ENCODE assay signal across 31 cellular contexts in genomic region chr9:37549527-37549926, GRCh38. TPM values are rescaled to one million over a fixed set of nuclear protein-coding genes. Genes with fewer than 3 reads are reported as not detected.
DNase-seq lines count a peak whose midpoint lies in the region; ATAC-seq, FAIRE-seq and TF ChIP-seq lines count a peak whose summit lies in the region.
"Had no signal": no experiment of that assay in that cellular context is flagged by ENCODE, and none has a peak within 500 bp of the region (broad histone marks: within the 10 kb centered on the region; RNA-seq: fewer than 3 reads in every experiment).

No MANE protein-coding gene starts in this region.

- POLR2A ChIA-PET in HepG2 (lab: Yijun Ruan, JAX): interaction anchor here (0.7 kb wide), 1 partner anchor 8 kb away, joined by 3 read pairs; no protein-coding TSS in a partner anchor

- H3K27me3 ChIP-seq in HepG2 (ENCODE audit: control insufficient read depth in 1 of 2, insufficient read depth in 2 of 2, low read length in 2 of 2): no peaks in the 10 kb centered on the region
- no peaks in the 10 kb centered on the region for H3K27me3 ChIP-seq in right lobe of liver
- no peaks in the 10 kb centered on the region for H3K27me3 ChIP-seq in smooth muscle cell (ENCODE audit: low read depth)
- H3K27me3 ChIP-seq: brain microvascular endothelial cell, heart right ventricle, MG63, pancreas, testis, uterus had no signal

- no peak overlapping the region for H3K27ac ChIP-seq in HepG2 (ENCODE audit: extremely low read length, insufficient read depth, low read length)
- H3K27ac ChIP-seq in right lobe of liver: no peak overlapping the region
- no peak overlapping the region for H3K27ac ChIP-seq in smooth muscle cell (ENCODE audit: low read depth)
- H3K27ac ChIP-seq: brain microvascular endothelial cell, heart right ventricle, pancreas, testis, uterus had no signal

- H3K4me1 ChIP-seq in HepG2 (ENCODE audit: insufficient read depth, low read length): no peaks in the 10 kb centered on the region
- H3K4me1 ChIP-seq in right lobe of liver: no peaks in the 10 kb centered on the region
- H3K4me1 ChIP-seq in smooth muscle cell (ENCODE audit: low read depth): no peaks in the 10 kb centered on the region
- H3K4me1 ChIP-seq: heart right ventricle, pancreas, testis, uterus had no signal

- H3K9ac ChIP-seq in HepG2 (ENCODE audit: insufficient read depth, low read depth, low read length): no peak overlapping the region
- no peak overlapping the region for H3K9ac ChIP-seq in smooth muscle cell (ENCODE audit: low read depth)

- no peaks in the 10 kb centered on the region for H4K20me1 ChIP-seq in HepG2 (ENCODE audit: insufficient read depth, low read length)
- H4K20me1 ChIP-seq in smooth muscle cell (ENCODE audit: low read depth): peaks cover 26% of the 10 kb centered on the region

- in situ Hi-C loops in HepG2 (cut with HindIII; ENCODE audit: extremely low pct_ligation_motif_present, low pct_unique_long_range_greater_than_20kb): no loop called here

- TF ChIP-seq CTCF in HepG2 (CRISPR knock-in tag; IDR thresholded peaks at IDR 0.05): no peak
- no peak for TF ChIP-seq CTCF in right lobe of liver (IDR thresholded peaks at IDR 0.05)
- TF ChIP-seq CTCF in smooth muscle cell (IDR thresholded peaks at IDR 0.05; ENCODE audit: borderline replicate concordance, insufficient read depth, poor library complexity, severe bottlenecking): no peak

- H3K36me3 ChIP-seq in HepG2 (replicated peaks in 1 of 2; ENCODE audit: control insufficient read depth in 1 of 2, insufficient read depth in 2 of 2, low read length in 2 of 2) (no peaks in the 10 kb centered on the region), right lobe of liver (no peaks in the 10 kb centered on the region), smooth muscle cell (ENCODE audit: low read depth) (no peaks in the 10 kb centered on the region)
- H3K36me3 ChIP-seq: brain microvascular endothelial cell, heart right ventricle, MG63, pancreas, uterus had no signal

- CTCF ChIA-PET in HepG2 (lab: Yijun Ruan, JAX; ENCODE audit: low intra/inter-chr PET ratio, low total read pairs): no interaction called here

- BruUV-seq in HepG2 (replicated peaks; lab: Mats Ljungman, UMichigan): no TSS peak

- H3K4me3 ChIP-seq in HepG2 (replicated peaks in 1 of 3; ENCODE audit: insufficient read depth in 1 of 3, low read depth in 2 of 3, low read length in 3 of 3) (no peak overlapping the region), right lobe of liver (no peak overlapping the region), smooth muscle cell (no peak overlapping the region)
- H3K4me3 ChIP-seq: GM12878, heart right ventricle, MG63, pancreas, testis, uterus had no signal

- DNase-seq in HepG2 (ENCODE audit: low spot score) (no peak), right lobe of liver (no peak), astrocyte of the hippocampus (ENCODE audit: low read depth, low spot score) (peak; percentile 7), iris pigment epithelial cell (ENCODE audit: low read depth) (peak; percentile 24), smooth muscle cell (lab: John Stamatoyannopoulos, UW; ENCODE audit: unreplicated experiment) (no peak)
- DNase-seq in stimulated activated CD4-positive, alpha-beta T cell treated with anti-CD3 and anti-CD28 coated beads, Interleukin-12 subunit alpha, Interleukin-12 subunit beta, amount 100 ng/mL, for 4 hours: no peak
- DNase-seq: activated CD4-positive, alpha-beta T cell treated with anti-CD3 and anti-CD28 coated beads for 48 hours; activated naive CD4-positive, alpha-beta T cell; activated T-cell treated with anti-CD3 and anti-CD28 coated beads, Interleukin-2, amount 50 U/mL, for 4 hours; AML-193; brain microvascular endothelial cell; CD4-positive, alpha-beta memory T cell; effector CD4-positive, alpha-beta T cell; erythroblast; GOT3; heart right ventricle; MG63; NCI-H1417; NCI-H2029 treated with DMSO at 0.1 percent for 48 hours; NCI-H226; pancreas; right cardiac atrium; stimulated activated CD4-positive, alpha-beta T cell treated with anti-CD3 and anti-CD28 coated beads, Interleukin-4, amount 100 ng/mL, for 24 hours; stimulated activated naive CD4-positive, alpha-beta T cell; testis; uterus had no signal

- H3K4me2 ChIP-seq in HepG2 (ENCODE audit: low read depth, low read length): no peak overlapping the region
- H3K4me2 ChIP-seq in smooth muscle cell: no peak overlapping the region

- intact Hi-C loops in HepG2 (cut with micrococcal nuclease; ENCODE audit: unreplicated experiment) (no loop called here), right lobe of liver (cut with DNase I) (no loop called here)

- no peak for TF ChIP-seq EP300 in HepG2 (IDR thresholded peaks at IDR 0.05; ENCODE audit: low read depth in 2 of 2, low read length in 2 of 2)
- TF ChIP-seq EP300 in HepG2 (CRISPR knock-in tag; IDR thresholded peaks at IDR 0.05; ENCODE audit: borderline replicate concordance): no peak

- TF ChIP-seq POLR2A in HepG2 (IDR thresholded peaks at IDR 0.05; ENCODE audit: insufficient read depth in 1 of 2, low read depth in 2 of 2, low read length in 2 of 2) (no peak), right lobe of liver (IDR thresholded peaks at IDR 0.05) (no peak)

- ATAC-seq in HepG2 (no peak), right lobe of liver (no peak), GM19455 (IDR thresholded peaks at IDR 0.05; ENCODE audit: unreplicated experiment) (no peak), HG03432 (IDR thresholded peaks at IDR 0.05; ENCODE audit: unreplicated experiment) (no peak)
- ATAC-seq: activated T-cell treated with anti-CD3 and anti-CD28 coated beads, Interleukin-2, amount 50 U/mL, for 4 hours; GM12878; heart right ventricle; pancreas; right cardiac atrium had no signal

- H3K79me2 ChIP-seq in HepG2 (ENCODE audit: insufficient read depth, low read length): no peaks in the 10 kb centered on the region
- H3K79me2 ChIP-seq in smooth muscle cell (ENCODE audit: low read depth): peaks cover 4% of the 10 kb centered on the region

- no peak for FAIRE-seq in HepG2 (lab: Jason Lieb, UNC)
- FAIRE-seq: A204.1, colon, GM12878, pancreas had no signal

- no peak for TF ChIP-seq RAD21 in HepG2 (CRISPR knock-in tag; IDR thresholded peaks at IDR 0.05)

- H3K9me3 ChIP-seq in HepG2 (ENCODE audit: low read length) (no peaks in the 10 kb centered on the region), right lobe of liver (no peaks in the 10 kb centered on the region), smooth muscle cell (replicated peaks; ENCODE audit: low read depth) (no peaks in the 10 kb centered on the region)
- H3K9me3 ChIP-seq: heart right ventricle, MG63, pancreas, testis, uterus had no signal

- no peaks in the 10 kb centered on the region for H3F3A ChIP-seq in smooth muscle cell (ENCODE audit: low read depth)

- H2AFZ ChIP-seq in HepG2 (ENCODE audit: low read length) (no peak overlapping the region), smooth muscle cell (ENCODE audit: low read depth) (no peak overlapping the region)

RNA-seq across cellular contexts. Expression of gene FBXO10, which starts 26.7 kb away (rescaled TPM):
- total RNA-seq in HepG2 (2016; rRNA removed; fragmentation: Illumina TruSeq; extraction: Trizol) (2.8 and 3.1 TPM in 2 replicates), right lobe of liver (1 to 10 TPM; 2.5 to 5.9 (median 4.0) TPM), smooth muscle cell (3.5 and 6.4 TPM in 2 replicates)
- 0.40 and 0.79 TPM in 2 replicates for total RNA-seq in HepG2 (2016; cell fraction: cytosol; rRNA removed; fragmentation: Illumina TruSeq; extraction: Trizol; ENCODE audit: low read depth)
- 2.1 and 3.1 TPM in 2 replicates for total RNA-seq in HepG2 (2016; cell fraction: insoluble cytoplasmic fraction; rRNA removed; fragmentation: Illumina TruSeq; extraction: Trizol)
- total RNA-seq in HepG2 (2016; cell fraction: membrane; rRNA removed; fragmentation: Illumina TruSeq; extraction: Trizol): 2.4 and 3.0 TPM in 2 replicates
- 2.2 and 4.2 TPM in 2 replicates for total RNA-seq in HepG2 (2016; cell fraction: nucleus; rRNA removed; fragmentation: Illumina TruSeq; extraction: Trizol)
- polyA plus RNA-seq in HepG2 (2011; rRNA removed) (5.1 and 6.4 TPM in 2 replicates), smooth muscle cell (4.8 and 7.0 TPM in 2 replicates)
- 4.6 TPM in 2 replicates for polyA plus RNA-seq in HepG2 (2011; cell fraction: cytosol; rRNA removed)
- 6.9 and 7.0 TPM in 2 replicates for polyA plus RNA-seq in HepG2 (2011; cell fraction: nucleus; rRNA removed)
- 3.9 and 4.0 TPM in 2 replicates for polyA plus RNA-seq in HepG2 (2012)
- polyA plus RNA-seq in HepG2 (2016; cell fraction: cytosol; fragmentation: Illumina TruSeq; extraction: Trizol; ENCODE audit: low read depth): 0.60 and 0.61 TPM in 2 replicates
- 1.8 and 2.1 TPM in 2 replicates for polyA plus RNA-seq in HepG2 (2016; cell fraction: insoluble cytoplasmic fraction; fragmentation: Illumina TruSeq; extraction: Trizol; ENCODE audit: low read depth)
- polyA plus RNA-seq in HepG2 (2016; cell fraction: membrane; fragmentation: Illumina TruSeq; extraction: Trizol; ENCODE audit: low read depth): 1.00 and 1.6 TPM in 2 replicates
- polyA plus RNA-seq in HepG2 (2016; cell fraction: nucleus; fragmentation: Illumina TruSeq; extraction: Trizol; ENCODE audit: insufficient read depth, low read depth): 5.1 TPM in 2 replicates
- 3.1 and 11.6 TPM in 2 replicates for polyA minus RNA-seq in HepG2 (2011; rRNA and poly(A)+ RNA removed; ENCODE audit: low replicate concordance)
- polyA minus RNA-seq in HepG2 (2011; cell fraction: cytosol; rRNA and poly(A)+ RNA removed): 4.1 and 4.5 TPM in 2 replicates
- polyA minus RNA-seq in HepG2 (2011; cell fraction: nucleus; rRNA and poly(A)+ RNA removed): 4.4 and 6.2 TPM in 2 replicates

RNA-seq across cellular contexts. Expression of gene TOMM5, which starts 42.9 kb away (rescaled TPM):
- total RNA-seq in HepG2 (2016; rRNA removed; fragmentation: Illumina TruSeq; extraction: Trizol) (315 and 450 TPM in 2 replicates), right lobe of liver (10 to 100 TPM; 30.9 to 58.9 (median 32.9) TPM), smooth muscle cell (194 and 220 TPM in 2 replicates)
- 334 and 476 TPM in 2 replicates for total RNA-seq in HepG2 (2016; cell fraction: cytosol; rRNA removed; fragmentation: Illumina TruSeq; extraction: Trizol; ENCODE audit: low read depth)
- total RNA-seq in HepG2 (2016; cell fraction: insoluble cytoplasmic fraction; rRNA removed; fragmentation: Illumina TruSeq; extraction: Trizol): 329 and 454 TPM in 2 replicates
- total RNA-seq in HepG2 (2016; cell fraction: membrane; rRNA removed; fragmentation: Illumina TruSeq; extraction: Trizol): 488 and 569 TPM in 2 replicates
- total RNA-seq in HepG2 (2016; cell fraction: nucleus; rRNA removed; fragmentation: Illumina TruSeq; extraction: Trizol): 130 and 141 TPM in 2 replicates
- polyA plus RNA-seq in HepG2 (2011; rRNA removed) (118 and 147 TPM in 2 replicates), smooth muscle cell (221 and 296 TPM in 2 replicates)
- polyA plus RNA-seq in HepG2 (2011; cell fraction: cytosol; rRNA removed): 109 and 124 TPM in 2 replicates
- 34.8 and 41.8 TPM in 2 replicates for polyA plus RNA-seq in HepG2 (2011; cell fraction: nucleus; rRNA removed)
- 189 and 190 TPM in 2 replicates for polyA plus RNA-seq in HepG2 (2012)
- polyA plus RNA-seq in HepG2 (2016; cell fraction: cytosol; fragmentation: Illumina TruSeq; extraction: Trizol; ENCODE audit: low read depth): 411 and 656 TPM in 2 replicates
- polyA plus RNA-seq in HepG2 (2016; cell fraction: insoluble cytoplasmic fraction; fragmentation: Illumina TruSeq; extraction: Trizol; ENCODE audit: low read depth): 469 and 494 TPM in 2 replicates
- 498 and 625 TPM in 2 replicates for polyA plus RNA-seq in HepG2 (2016; cell fraction: membrane; fragmentation: Illumina TruSeq; extraction: Trizol; ENCODE audit: low read depth)
- 217 and 226 TPM in 2 replicates for polyA plus RNA-seq in HepG2 (2016; cell fraction: nucleus; fragmentation: Illumina TruSeq; extraction: Trizol; ENCODE audit: insufficient read depth, low read depth)
- 41.8 and 84.4 TPM in 2 replicates for polyA minus RNA-seq in HepG2 (2011; rRNA and poly(A)+ RNA removed; ENCODE audit: low replicate concordance)
- polyA minus RNA-seq in HepG2 (2011; cell fraction: cytosol; rRNA and poly(A)+ RNA removed): 42.7 and 47.2 TPM in 2 replicates
- polyA minus RNA-seq in HepG2 (2011; cell fraction: nucleus; rRNA and poly(A)+ RNA removed): 49.7 and 51.6 TPM in 2 replicates

Comparison
In these comparisons a context has a peak if more than half of its experiments do, and no peak if none do; other contexts are left out.
1. DNase-seq: peak in astrocyte of the hippocampus (single experiment) and iris pigment epithelial cell (single experiment); none in HepG2 (single experiment), right lobe of liver (0 of 3), smooth muscle cell (single experiment) and stimulated activated CD4-positive, alpha-beta T cell treated with anti-CD3 and anti-CD28 coated beads, Interleukin-12 subunit alpha, Interleukin-12 subunit beta, amount 100 ng/mL, for 4 hours (single experiment).